Comparison of ENCODE assay signal across 21 cellular contexts in genomic region chr16:717651-718245, GRCh38. TPM values are rescaled to one million over a fixed set of nuclear protein-coding genes. Genes with fewer than 3 reads are reported as not detected.
"Had no signal": no experiment of that assay in that cellular context is flagged by ENCODE, and none has a peak within 500 bp of the region (broad histone marks: within the 10 kb centered on the region; RNA-seq: fewer than 3 reads in every experiment).

No MANE protein-coding gene starts in this region.

- H3K4me3 Mint-ChIP-seq: activated naive CD4-positive, alpha-beta T cell treated with anti-CD3 and anti-CD28 coated beads, Interleukin-2, amount 10 ng/mL, durations not matched to agents 7 days and 5 days; activated naive CD8-positive, alpha-beta T cell treated with anti-CD3 and anti-CD28 coated beads, Interleukin-2, amount 50 U/mL, for 24 hours; activated T-cell treated with anti-CD3 and anti-CD28 coated beads, Interleukin-2, amount 50 U/mL, for 24 hours; central memory CD8-positive, alpha-beta T cell; stimulated activated naive B cell treated with anti-CD40 and anti-IgM and Interleukin-4, amounts not matched to agents 10 μg/mL and 1 μg/mL and 100 μg/mL, for 72 hours had no signal

- H2AFZ ChIP-seq: hepatocyte had no signal

- H3K27me3 Mint-ChIP-seq: central memory CD8-positive, alpha-beta T cell had no signal

- H3K27ac Mint-ChIP-seq: activated CD8-positive, alpha-beta T cell treated with anti-CD3 and anti-CD28 coated beads for 36 hours; activated naive CD4-positive, alpha-beta T cell treated with anti-CD3 and anti-CD28 coated beads, Interleukin-2, amount 10 ng/mL, durations not matched to agents 7 days and 5 days; activated naive CD8-positive, alpha-beta T cell treated with anti-CD3 and anti-CD28 coated beads, Interleukin-2, amount 50 U/mL, for 24 hours; activated T-cell treated with anti-CD3 and anti-CD28 coated beads, Interleukin-2, amount 50 U/mL, for 24 hours; stimulated activated naive B cell treated with anti-CD40 and anti-IgM and Interleukin-4, amounts not matched to agents 10 μg/mL and 1 μg/mL and 100 μg/mL, for 72 hours; T-cell had no signal

- H3K36me3 Mint-ChIP-seq: activated naive CD4-positive, alpha-beta T cell treated with anti-CD3 and anti-CD28 coated beads, Interleukin-2, amount 10 ng/mL, durations not matched to agents 7 days and 5 days; naive thymus-derived CD8-positive, alpha-beta T cell; T-cell had no signal

- H3K9me3 ChIP-seq: esophagus muscularis mucosa, gastroesophageal sphincter, tibial artery had no signal

- H3K27me3 ChIP-seq: brain microvascular endothelial cell, gastroesophageal sphincter had no signal

- H3K4me2 ChIP-seq: hepatocyte had no signal

- H3K27ac ChIP-seq: brain microvascular endothelial cell, esophagus muscularis mucosa, hepatocyte, tibial artery had no signal

- H3K9me3 Mint-ChIP-seq: activated CD8-positive, alpha-beta T cell treated with anti-CD3 and anti-CD28 coated beads for 36 hours; activated naive CD4-positive, alpha-beta T cell treated with anti-CD3 and anti-CD28 coated beads, Interleukin-2, amount 10 ng/mL, durations not matched to agents 7 days and 5 days; activated naive CD8-positive, alpha-beta T cell treated with anti-CD3 and anti-CD28 coated beads, Interleukin-2, amount 50 U/mL, for 24 hours; activated T-cell treated with anti-CD3 and anti-CD28 coated beads, Interleukin-2, amount 50 U/mL, for 24 hours; central memory CD8-positive, alpha-beta T cell; naive thymus-derived CD8-positive, alpha-beta T cell; stimulated activated naive B cell treated with anti-CD40 and anti-IgM and Interleukin-4, amounts not matched to agents 10 μg/mL and 1 μg/mL and 100 μg/mL, for 72 hours; T-cell had no signal

- DNase-seq: activated CD4-positive, alpha-beta T cell treated with anti-CD3 and anti-CD28 coated beads for 48 hours; activated CD4-positive, CD25-positive, alpha-beta regulatory T cell; activated CD8-positive, alpha-beta T cell treated with anti-CD3 and anti-CD28 coated beads for 36 hours; activated naive CD4-positive, alpha-beta T cell treated with anti-CD3 and anti-CD28 coated beads, Interleukin-2, amount 10 ng/mL, durations not matched to agents 7 days and 5 days; activated naive CD8-positive, alpha-beta T cell treated with anti-CD3 and anti-CD28 coated beads, Interleukin-2, amount 50 U/mL, for 24 hours; activated T-cell treated with anti-CD3 and anti-CD28 coated beads, Interleukin-2, amount 50 U/mL, for 24 hours; aorta; brain microvascular endothelial cell; cortex of kidney; effector CD8-positive, alpha-beta T cell; left cardiac atrium; mesendoderm; naive thymus-derived CD8-positive, alpha-beta T cell; retina; stimulated activated naive B cell treated with anti-CD40 and anti-IgM and Interleukin-4, amounts not matched to agents 10 μg/mL and 1 μg/mL and 100 μg/mL, for 72 hours; T-cell; tibial artery had no signal

- H3K4me3 ChIP-seq: esophagus muscularis mucosa, gastroesophageal sphincter, hepatocyte, tibial artery had no signal

- H3K36me3 ChIP-seq: tibial artery had no signal

RNA-seq across cellular contexts. Expression of gene FBXL16, which starts 12.1 kb away (rescaled TPM):
- polyA plus RNA-seq: aorta had no signal
